Comparison of ENCODE assay signal across 27 cellular contexts in genomic region chr1:89809556-89809955, GRCh38. TPM values are rescaled to one million over a fixed set of nuclear protein-coding genes. Genes with fewer than 3 reads are reported as not detected.
A peak's percentile ranks its signal among the peaks of the same experiment; 100 is the strongest.
DNase-seq lines count a peak whose midpoint lies in the region; ATAC-seq lines count a peak whose summit lies in the region.
"Had no signal": no experiment of that assay in that cellular context is flagged by ENCODE, and none has a peak within 500 bp of the region (broad histone marks: within the 10 kb centered on the region; RNA-seq: fewer than 3 reads in every experiment).

No MANE protein-coding gene starts in this region.

- no peaks in the 10 kb centered on the region for H3K36me3 ChIP-seq in CD4-positive, CD25-positive, alpha-beta regulatory T cell (ENCODE audit: control insufficient read depth, insufficient read depth, low read length)
- H3K36me3 ChIP-seq in adipocyte (ENCODE audit: control insufficient read depth, insufficient read depth, low read length, severe bottlenecking): no peaks in the 10 kb centered on the region
- H3K36me3 ChIP-seq in mesenchymal stem cell (ENCODE audit: control insufficient read depth in 1 of 2, insufficient read depth in 2 of 2, low read depth in 1 of 2, low read length in 2 of 2): no peaks in the 10 kb centered on the region

- H4K8ac ChIP-seq in mesenchymal stem cell (ENCODE audit: low read length): no peak overlapping the region

- H3K79me1 ChIP-seq in mesenchymal stem cell (replicated peaks; ENCODE audit: low read length, poor library complexity, severe bottlenecking): no peaks in the 10 kb centered on the region

- no peak for ATAC-seq in CD4-positive, CD25-positive, alpha-beta regulatory T cell (ENCODE audit: low read depth in 2 of 2)
- no peak for ATAC-seq in GM18861 (IDR thresholded peaks at IDR 0.05; ENCODE audit: unreplicated experiment)
- ATAC-seq: activated CD8-positive, alpha-beta T cell treated with anti-CD3 and anti-CD28 coated beads, Interleukin-2, amount 10 ng/mL, durations not matched to agents 7 days and 5 days; Panc1; right cardiac atrium; stimulated activated naive B cell treated with anti-CD40 and anti-IgM and Interleukin-4, amounts not matched to agents 10 μg/mL and 1 μg/mL and 100 μg/mL, for 72 hours had no signal

- H2AK5ac ChIP-seq in mesenchymal stem cell (ENCODE audit: low read length, severe bottlenecking): no peak overlapping the region

- no peaks in the 10 kb centered on the region for H3K36me3 Mint-ChIP-seq in CD4-positive, CD25-positive, alpha-beta regulatory T cell
- H3K36me3 Mint-ChIP-seq: CD8-positive, alpha-beta memory T cell; stimulated activated naive B cell treated with anti-CD40 and anti-IgM and Interleukin-4, amounts not matched to agents 10 μg/mL and 1 μg/mL and 100 μg/mL, for 72 hours had no signal

- no peaks in the 10 kb centered on the region for H3K4me1 Mint-ChIP-seq in CD4-positive, CD25-positive, alpha-beta regulatory T cell
- H3K4me1 Mint-ChIP-seq: CD8-positive, alpha-beta memory T cell had no signal

- H3K4me3 Mint-ChIP-seq in CD4-positive, CD25-positive, alpha-beta regulatory T cell: no peak overlapping the region
- H3K4me3 Mint-ChIP-seq: activated CD8-positive, alpha-beta T cell treated with anti-CD3 and anti-CD28 coated beads, Interleukin-2, amount 10 ng/mL, durations not matched to agents 7 days and 5 days; CD8-positive, alpha-beta memory T cell; stimulated activated naive B cell treated with anti-CD40 and anti-IgM and Interleukin-4, amounts not matched to agents 10 μg/mL and 1 μg/mL and 100 μg/mL, for 72 hours had no signal

- H3K4me1 ChIP-seq in CD4-positive, CD25-positive, alpha-beta regulatory T cell (ENCODE audit: control insufficient read depth, insufficient read depth, low read length, poor library complexity, severe bottlenecking): no peaks in the 10 kb centered on the region
- H3K4me1 ChIP-seq in adipocyte (ENCODE audit: control insufficient read depth, insufficient read depth, low read length): peaks cover 28% of the 10 kb centered on the region
- H3K4me1 ChIP-seq in mesenchymal stem cell (ENCODE audit: control insufficient read depth, insufficient read depth, low read depth, low read length): peaks cover 6% of the 10 kb centered on the region
- H3K4me1 ChIP-seq: parathyroid adenoma had no signal

- peak overlapping the region in 2 of 3 donors; percentile 9 to 27 for H3K27ac Mint-ChIP-seq in CD4-positive, CD25-positive, alpha-beta regulatory T cell
- H3K27ac Mint-ChIP-seq: activated CD8-positive, alpha-beta T cell treated with anti-CD3 and anti-CD28 coated beads, Interleukin-2, amount 10 ng/mL, durations not matched to agents 7 days and 5 days; CD8-positive, alpha-beta memory T cell; stimulated activated naive B cell treated with anti-CD40 and anti-IgM and Interleukin-4, amounts not matched to agents 10 μg/mL and 1 μg/mL and 100 μg/mL, for 72 hours had no signal

- H3K9me3 Mint-ChIP-seq in CD4-positive, CD25-positive, alpha-beta regulatory T cell: no peaks in the 10 kb centered on the region
- H3K9me3 Mint-ChIP-seq: CD8-positive, alpha-beta memory T cell had no signal

- H3K27me3 Mint-ChIP-seq in CD4-positive, CD25-positive, alpha-beta regulatory T cell: peaks cover 29% of the 10 kb centered on the region

- no peak overlapping the region for H2AFZ ChIP-seq in mesenchymal stem cell (ENCODE audit: low read depth, low read length)
- H2AFZ ChIP-seq: parathyroid adenoma had no signal

- H2BK120ac ChIP-seq in mesenchymal stem cell (ENCODE audit: low read depth, low read length): no peak overlapping the region

- H3K23ac ChIP-seq in mesenchymal stem cell (ENCODE audit: low read length in 2 of 2): no peak overlapping the region

- H3K4me2 ChIP-seq in mesenchymal stem cell (ENCODE audit: low read length, poor library complexity, severe bottlenecking): no peak overlapping the region

- H3K27ac ChIP-seq in CD4-positive, CD25-positive, alpha-beta regulatory T cell (ENCODE audit: insufficient read depth, low read length, poor library complexity, severe bottlenecking): no peak overlapping the region
- no peak overlapping the region for H3K27ac ChIP-seq in mesenchymal stem cell (ENCODE audit: low read length, poor library complexity, severe bottlenecking)
- H3K27ac ChIP-seq: parathyroid adenoma had no signal

- no peak overlapping the region for H3K14ac ChIP-seq in mesenchymal stem cell (ENCODE audit: low read length in 2 of 2)

- no peak for DNase-seq in CD4-positive, CD25-positive, alpha-beta regulatory T cell
- DNase-seq in HCEC 1CT (peak; percentile 79), adipocyte (ENCODE audit: low read depth) (peak; percentile 11), mesenchymal stem cell (peak; percentile 54), cerebellum (ENCODE audit: low spot score) (no peak)
- DNase-seq in stimulated activated CD4-positive, alpha-beta T cell treated with anti-CD3 and anti-CD28 coated beads, Interleukin-15, amount 100 ng/mL, for 24 hours: no peak
- DNase-seq: activated CD4-positive, alpha-beta T cell treated with anti-CD3 and anti-CD28 coated beads for 1 hour; activated CD8-positive, alpha-beta T cell treated with anti-CD3 and anti-CD28 coated beads, Interleukin-2, amount 10 ng/mL, durations not matched to agents 7 days and 5 days; activated naive CD4-positive, alpha-beta T cell; amniotic stem cell; CD8-positive, alpha-beta memory T cell; dermis blood vessel endothelial cell; DMS153; GF-D8; GOT3; kidney; NCI-H2081 treated with DMSO at 0.1 percent for 48 hours; NCI-H446; right cardiac atrium; SIG-M5; stimulated activated CD4-positive, alpha-beta T cell treated with anti-CD3 and anti-CD28 coated beads, Interleukin-4, amount 100 ng/mL, for 24 hours; stimulated activated naive B cell treated with anti-CD40 and anti-IgM and Interleukin-4, amounts not matched to agents 10 μg/mL and 1 μg/mL and 100 μg/mL, for 72 hours; T-helper 1 cell had no signal

- H3K9ac ChIP-seq in adipocyte (ENCODE audit: low read length) (no peak overlapping the region), mesenchymal stem cell (ENCODE audit: low read length) (no peak overlapping the region)
- H3K9ac ChIP-seq: parathyroid adenoma had no signal

- no peak overlapping the region for H2BK15ac ChIP-seq in mesenchymal stem cell (ENCODE audit: low read depth, poor library complexity, severe bottlenecking)

- H4K91ac ChIP-seq in mesenchymal stem cell (ENCODE audit: low read length): no peak overlapping the region

- 63% methylated on average over 3 of the region's 3 CpGs for WGBS in mesenchymal stem cell

- no peak overlapping the region for H3K4ac ChIP-seq in mesenchymal stem cell (ENCODE audit: low read depth in 1 of 2, low read length in 2 of 2)

- no peak overlapping the region for H2BK12ac ChIP-seq in mesenchymal stem cell (ENCODE audit: low read length in 2 of 2)

- H3K9me3 ChIP-seq in CD4-positive, CD25-positive, alpha-beta regulatory T cell (ENCODE audit: control insufficient read depth in 2 of 2, low read length in 2 of 2): no peaks in the 10 kb centered on the region
- no peaks in the 10 kb centered on the region for H3K9me3 ChIP-seq in adipocyte (ENCODE audit: control insufficient read depth, low read length)
- no peaks in the 10 kb centered on the region for H3K9me3 ChIP-seq in mesenchymal stem cell (ENCODE audit: control insufficient read depth, low read length)

- no peak overlapping the region for H3K18ac ChIP-seq in mesenchymal stem cell (ENCODE audit: low read depth in 1 of 2, low read length in 2 of 2)

- H3K27me3 ChIP-seq in CD4-positive, CD25-positive, alpha-beta regulatory T cell (ENCODE audit: control insufficient read depth, insufficient read depth, low read length): peaks cover 7% of the 10 kb centered on the region
- no peaks in the 10 kb centered on the region for H3K27me3 ChIP-seq in adipocyte (replicated peaks; ENCODE audit: control insufficient read depth, insufficient read depth, low read length)
- peaks cover 0 to 4% of the 10 kb centered on the region in 2 experiments for H3K27me3 ChIP-seq in mesenchymal stem cell (ENCODE audit: control insufficient read depth in 1 of 2, insufficient read depth in 1 of 2, low read length in 2 of 2)

- H2BK5ac ChIP-seq in mesenchymal stem cell (ENCODE audit: low read depth, low read length, poor library complexity, severe bottlenecking): no peak overlapping the region

- no peak overlapping the region for H3K4me3 ChIP-seq in CD4-positive, CD25-positive, alpha-beta regulatory T cell (ENCODE audit: low read depth, low read length)
- H3K4me3 ChIP-seq in adipocyte (ENCODE audit: low read length) (no peak overlapping the region), mesenchymal stem cell (ENCODE audit: insufficient read depth in 1 of 2, low read depth in 1 of 2, low read length in 2 of 2) (no peak overlapping the region)
- H3K4me3 ChIP-seq: lung had no signal

RNA-seq across cellular contexts. Expression of gene LRRC8D, which starts 11.3 kb away (rescaled TPM):
- 23.6 TPM for total RNA-seq in CD4-positive, CD25-positive, alpha-beta regulatory T cell
- polyA plus RNA-seq in CD4-positive, CD25-positive, alpha-beta regulatory T cell: 10 to 100 TPM; 45.4 to 69.0 (median 56.8) TPM
- 28.0 TPM for polyA plus RNA-seq in mesenchymal stem cell (2013, experiment 1 of 2)
- polyA plus RNA-seq in mesenchymal stem cell (2013, experiment 2 of 2): 28.7 TPM
- total RNA-seq in cerebellum: 24.8 TPM

Comparison
In these comparisons a context has a peak if more than half of its experiments do, and no peak if none do; other contexts are left out.
1. DNase-seq: peak in HCEC 1CT (single experiment), adipocyte (single experiment) and mesenchymal stem cell (single experiment); none in CD4-positive, CD25-positive, alpha-beta regulatory T cell (0 of 3), stimulated activated CD4-positive, alpha-beta T cell treated with anti-CD3 and anti-CD28 coated beads, Interleukin-15, amount 100 ng/mL, for 24 hours (single experiment) and cerebellum (single experiment).